Comparison of ENCODE assay signal across 1 cellular context in genomic region chr6:125945378-125946141, GRCh38.
TF ChIP-seq lines count a peak whose summit lies in the region.

No MANE protein-coding gene starts in this region.

TF ChIP-seq in WTC11, 78 proteins besides CTCF, POLR2A, EP300 and RAD21 (continued from another document):
- TF ChIP-seq ZNF512 (CRISPR knock-in tag; IDR thresholded peaks at IDR 0.05; ENCODE audit: borderline replicate concordance) (no peak), CDX4 (CRISPR knock-in tag; IDR thresholded peaks at IDR 0.05; ENCODE audit: borderline replicate concordance) (no peak), ZNF671 (CRISPR knock-in tag; IDR thresholded peaks at IDR 0.05) (no peak)
